ENCODE assay signal across 16 cellular contexts in genomic region chr20:44596010-44596409, GRCh38. TPM values are rescaled to one million over a fixed set of nuclear protein-coding genes. Genes with fewer than 3 reads are reported as not detected.
DNase-seq lines count a peak whose midpoint lies in the region; ATAC-seq, FAIRE-seq and TF ChIP-seq lines count a peak whose summit lies in the region.
"Had no signal": no experiment of that assay in that cellular context is flagged by ENCODE, and none has a peak within 500 bp of the region (broad histone marks: within the 10 kb centered on the region; RNA-seq: fewer than 3 reads in every experiment).

No MANE protein-coding gene starts in this region.

- H3F3A ChIP-seq in PC-3 (ENCODE audit: low read length, unreplicated experiment): no peaks in the 10 kb centered on the region

- DNase-seq in GM12891 (ENCODE audit: insufficient read length, low spot score) (no peak), PC-3 (peak; percentile 94), left lung (no peak), spleen (no peak), NCI-H2227 (lab: John Stamatoyannopoulos, UW; ENCODE audit: unreplicated experiment) (no peak)
- no peak for DNase-seq in natural killer cell treated with Interleukin-12 subunit alpha and Interleukin-12 subunit beta and Interleukin-15 and Interleukin-18, amount 100 ng/mL, for 72 hours (ENCODE audit: low spot score)
- DNase-seq: activated CD4-positive, CD25-positive, alpha-beta regulatory T cell; Calu3; foreskin melanocyte; naive thymus-derived CD4-positive, alpha-beta T cell; NCI-H187 treated with DMSO at 0.1 percent for 48 hours; NCI-H510A; SJCRH30 had no signal

- POLR2A ChIA-PET in PC-3 (lab: Charles Lee; ENCODE audit: unreplicated experiment): no interaction called here

- H3K9me3 Mint-ChIP-seq in natural killer cell treated with Interleukin-12 subunit alpha and Interleukin-12 subunit beta and Interleukin-15 and Interleukin-18, amount 100 ng/mL, for 72 hours: no peaks in the 10 kb centered on the region
- H3K9me3 Mint-ChIP-seq: naive thymus-derived CD4-positive, alpha-beta T cell had no signal

- peak; percentile 64 for FAIRE-seq in GM12891 (lab: Jason Lieb, UNC)
- FAIRE-seq: endometrium had no signal

- H3K36me3 ChIP-seq in PC-3 (ENCODE audit: low read depth, low read length): no peaks in the 10 kb centered on the region
- no peaks in the 10 kb centered on the region for H3K36me3 ChIP-seq in left lung
- H3K36me3 ChIP-seq in spleen: peaks cover 0 to 19% (median 2%) of the 10 kb centered on the region in 6 donors
- H3K36me3 ChIP-seq: SJCRH30 had no signal

- H3K9me3 ChIP-seq in PC-3 (ENCODE audit: low read length) (no peaks in the 10 kb centered on the region), left lung (no peaks in the 10 kb centered on the region), spleen (no peaks in the 10 kb centered on the region)
- H3K9me3 ChIP-seq: SJCRH30 had no signal

- peak overlapping the region; percentile 17 for H3K4me2 ChIP-seq in PC-3 (ENCODE audit: low read length)

- H3K4me3 Mint-ChIP-seq in natural killer cell treated with Interleukin-12 subunit alpha and Interleukin-12 subunit beta and Interleukin-15 and Interleukin-18, amount 100 ng/mL, for 72 hours: no peak overlapping the region
- H3K4me3 Mint-ChIP-seq: naive thymus-derived CD4-positive, alpha-beta T cell had no signal

- H3K79me2 ChIP-seq in PC-3 (ENCODE audit: low read length): no peaks in the 10 kb centered on the region

- H3K4me1 Mint-ChIP-seq in natural killer cell treated with Interleukin-12 subunit alpha and Interleukin-12 subunit beta and Interleukin-15 and Interleukin-18, amount 100 ng/mL, for 72 hours (ENCODE audit: low read depth in 2 of 2): peaks cover 15 to 20% of the 10 kb centered on the region in 2 donors

- H3K4me1 ChIP-seq in PC-3 (ENCODE audit: insufficient read depth, low read length) (peaks cover 41% of the 10 kb centered on the region), left lung (peaks cover 24 to 61% of the 10 kb centered on the region in 2 donors), spleen (peaks cover 45 to 100% (median 82%) of the 10 kb centered on the region in 6 donors)
- H3K4me1 ChIP-seq: SJCRH30 had no signal

- no peaks in the 10 kb centered on the region for H3K27me3 Mint-ChIP-seq in natural killer cell treated with Interleukin-12 subunit alpha and Interleukin-12 subunit beta and Interleukin-15 and Interleukin-18, amount 100 ng/mL, for 72 hours

- H4K20me1 ChIP-seq in PC-3 (ENCODE audit: low read length): no peaks in the 10 kb centered on the region

- H2AFZ ChIP-seq in PC-3 (ENCODE audit: low read length): no peak overlapping the region

- H3K27ac ChIP-seq in PC-3 (ENCODE audit: low read length) (peak overlapping the region; percentile 53), left lung (peak overlapping the region; percentile 19 to 57), spleen (peak overlapping the region in 6 of 8 donors; percentile 32 to 87 (median 76))
- H3K27ac ChIP-seq: SJCRH30 had no signal

- no peaks in the 10 kb centered on the region for H3K36me3 Mint-ChIP-seq in natural killer cell treated with Interleukin-12 subunit alpha and Interleukin-12 subunit beta and Interleukin-15 and Interleukin-18, amount 100 ng/mL, for 72 hours

- H3K9ac ChIP-seq in PC-3 (ENCODE audit: low read length): peak overlapping the region; percentile 10; the same call in 1 of the 2 replicates

- H3K27ac Mint-ChIP-seq in natural killer cell treated with Interleukin-12 subunit alpha and Interleukin-12 subunit beta and Interleukin-15 and Interleukin-18, amount 100 ng/mL, for 72 hours: no peak overlapping the region

- 72 to 89% (median 75%) methylated on average over 4 of the region's 4 CpGs for WGBS in spleen, 5 donors

- BruUV-seq in PC-3 (replicated peaks; lab: Mats Ljungman, UMichigan): no TSS peak

- TF ChIP-seq CTCF in PC-3 (conservative IDR thresholded peaks at IDR 0.05; ENCODE audit: low read depth, low read length): no peak
- no peak for TF ChIP-seq CTCF in left lung (IDR thresholded peaks at IDR 0.05)
- no peak for TF ChIP-seq CTCF in spleen (IDR thresholded peaks at IDR 0.05 in 8 of 11, conservative IDR thresholded peaks at IDR 0.05 in 3 of 11)

- CTCF ChIA-PET in PC-3 (lab: Charles Lee): no interaction called here

- H3K27me3 ChIP-seq in PC-3 (ENCODE audit: low read length) (no peaks in the 10 kb centered on the region), left lung (no peaks in the 10 kb centered on the region), spleen (replicated peaks in 1 of 7) (no peaks in the 10 kb centered on the region)

- H3K9me2 ChIP-seq in PC-3 (replicated peaks; ENCODE audit: low read length): no peaks in the 10 kb centered on the region

- intact Hi-C loops in PC-3 (cut with micrococcal nuclease) (no loop called here), left lung (cut with DNase I) (no loop called here), spleen (cut with DNase I; ENCODE audit: low total_unique reads) (no loop called here)

- ATAC-seq in PC-3: peak; percentile 70
- no peak for ATAC-seq in left lung
- no peak for ATAC-seq in HG03378 (IDR thresholded peaks at IDR 0.05; ENCODE audit: unreplicated experiment)
- ATAC-seq in natural killer cell treated with Interleukin-12 subunit alpha and Interleukin-12 subunit beta and Interleukin-15 and Interleukin-18, amount 100 ng/mL, for 72 hours: no peak
- ATAC-seq in HG03565 (IDR thresholded peaks at IDR 0.05; ENCODE audit: unreplicated experiment): no peak
- ATAC-seq: naive thymus-derived CD4-positive, alpha-beta T cell had no signal

- H3K4me3 ChIP-seq in PC-3 (ENCODE audit: low read length) (no peak overlapping the region), left lung (no peak overlapping the region), spleen (no peak overlapping the region)
- H3K4me3 ChIP-seq: SJCRH30 had no signal

- TF ChIP-seq POLR2A in GM12891 (IDR thresholded peaks at IDR 0.05; ENCODE audit: low read depth, low read length): no peak
- no peak for TF ChIP-seq POLR2A in spleen (IDR thresholded peaks at IDR 0.05)

TF ChIP-seq in GM12891, 5 proteins besides CTCF, POLR2A, EP300 and RAD21:
- TF ChIP-seq SPI1 (IDR thresholded peaks at IDR 0.05; ENCODE audit: low read depth, low read length): 0 out of 2 replicates have a peak, but pooled peaks have one; percentile 1
- TF ChIP-seq POU2F2 (IDR thresholded peaks at IDR 0.05; ENCODE audit: low read depth, low read length): no peak

RNA-seq across cellular contexts. Expression of gene PKIG, which starts 13.6 kb away (rescaled TPM):
- 27.4 TPM for polyA plus RNA-seq in GM12891 (2012; ENCODE audit: low read depth, missing spikeins)
- total RNA-seq in PC-3 (2014; rRNA removed): 47.5 and 49.2 TPM in 2 replicates
- total RNA-seq in left lung: 10 to 100 TPM; 40.1 to 42.1 TPM
- 10 to 100 TPM; 37.5 to 82.6 (median 47.6) TPM for total RNA-seq in spleen
- 10 to 100 TPM; 64.6 to 82.1 (median 74.9) TPM for polyA plus RNA-seq in spleen
- total RNA-seq in natural killer cell treated with Interleukin-12 subunit alpha and Interleukin-12 subunit beta and Interleukin-15 and Interleukin-18, amount 100 ng/mL, for 72 hours: 1 to 10 TPM; 2.4 to 3.4 TPM

RNA-seq across cellular contexts. Expression of gene ADA, which starts 55.5 kb away (rescaled TPM):
- polyA plus RNA-seq in GM12891 (2012; ENCODE audit: low read depth, missing spikeins): 112 TPM
- total RNA-seq in PC-3 (2014; rRNA removed) (12.4 and 13.0 TPM in 2 replicates), left lung (10 to 100 TPM in 1 of 2 donors, 1 to 10 TPM in 1; 7.6 to 15.5 TPM), spleen (10 to 100 TPM; 18.8 to 30.4 (median 21.0) TPM)
- 10 to 100 TPM; 14.8 to 25.0 (median 24.1) TPM for polyA plus RNA-seq in spleen
- total RNA-seq in natural killer cell treated with Interleukin-12 subunit alpha and Interleukin-12 subunit beta and Interleukin-15 and Interleukin-18, amount 100 ng/mL, for 72 hours: 10 to 100 TPM; 31.9 to 42.7 TPM

Comparison
In these comparisons a context has a peak if more than half of its experiments do, and no peak if none do; other contexts are left out.
1. RNA of gene PKIG, which starts 13.6 kb away (total RNA-seq): 37.5 to 82.6 TPM in spleen, 47.5 to 49.2 TPM in PC-3 and 40.1 to 42.1 TPM in left lung; 2.4 to 3.4 TPM in natural killer cell treated with Interleukin-12 subunit alpha and Interleukin-12 subunit beta and Interleukin-15 and Interleukin-18, amount 100 ng/mL, for 72 hours; every median in the first group is over 4 times any median in the second.
2. Peak in every context shown above with its lines, with median percentiles within 50 percentile points of each other: H3K27ac ChIP-seq.